Comparison of ENCODE assay signal across 1 cellular context in genomic region chr10:24711465-24711864, GRCh38.
TF ChIP-seq lines count a peak whose summit lies in the region.

No MANE protein-coding gene starts in this region.

TF ChIP-seq in WTC11, 78 proteins besides CTCF, POLR2A, EP300 and RAD21 (continued from another document):
- no peak for TF ChIP-seq E2F4 (CRISPR knock-in tag; IDR thresholded peaks at IDR 0.05; ENCODE audit: borderline replicate concordance, low read depth)
- TF ChIP-seq ATF1 (CRISPR knock-in tag; IDR thresholded peaks at IDR 0.05), result no peak
- no peak for TF ChIP-seq GTF2I (CRISPR knock-in tag; conservative IDR thresholded peaks at IDR 0.05)
- TF ChIP-seq MAX (CRISPR knock-in tag; IDR thresholded peaks at IDR 0.05), result no peak
- TF ChIP-seq ZNF281 (CRISPR knock-in tag; IDR thresholded peaks at IDR 0.05), result no peak
- TF ChIP-seq MLX (CRISPR knock-in tag; IDR thresholded peaks at IDR 0.05), result no peak
- no peak for TF ChIP-seq FOXK1 (CRISPR knock-in tag; IDR thresholded peaks at IDR 0.05)
- no peak for TF ChIP-seq JUN (CRISPR knock-in tag; IDR thresholded peaks at IDR 0.05)
